In genomic region chr2:525611-526010, GRCh38 we compare ENCODE assay signal across 26 cellular contexts.
"Had no signal": no experiment of that assay in that cellular context is flagged by ENCODE, and none has a peak within 500 bp of the region (broad histone marks: within the 10 kb centered on the region; RNA-seq: fewer than 3 reads in every experiment).

No MANE protein-coding gene starts in this region.

- H3K9me3 Mint-ChIP-seq: effector memory CD8-positive, alpha-beta T cell; endodermal cell had no signal

- H3K27me3 ChIP-seq: colonic mucosa, foreskin keratinocyte, hepatocyte had no signal

- H3K4me3 ChIP-seq: colonic mucosa, gastroesophageal sphincter, heart left ventricle, hepatocyte, lower lobe of right lung, mucosa of descending colon had no signal

- H2AFZ ChIP-seq: hepatocyte had no signal

- H3K4me1 ChIP-seq: colonic mucosa, foreskin keratinocyte, gastroesophageal sphincter, heart left ventricle, lower lobe of right lung had no signal

- DNase-seq: colonic mucosa; cortex of kidney; effector CD8-positive, alpha-beta T cell; effector memory CD8-positive, alpha-beta T cell; endodermal cell; erythroblast; foreskin keratinocyte; heart left ventricle; hypothalamus; immature natural killer cell; islet precursor cell; kidney; kidney glomerular epithelial cell; left colon; left ventricle myocardium superior; lower lobe of right lung; mesenchymal stem cell; mucosa of descending colon; naive B cell had no signal

- H3K4me1 Mint-ChIP-seq: immature natural killer cell had no signal

- H3K9me3 ChIP-seq: colonic mucosa, mucosa of descending colon had no signal

- H3K27me3 Mint-ChIP-seq: dendritic cell treated with granulocyte-macrophage colony-stimulating factor and Interleukin-4, amounts not matched to agents 40 ng/mL and 50 ng/mL, for 4 days had no signal

- H3K36me3 Mint-ChIP-seq: mesothelial cell of epicardium had no signal

- H3K4me2 ChIP-seq: hepatocyte had no signal

- H3K36me3 ChIP-seq: colonic mucosa, gastroesophageal sphincter, heart left ventricle, lower lobe of right lung had no signal

- H3K27ac ChIP-seq: colonic mucosa, epithelial cell of prostate, foreskin keratinocyte, gastroesophageal sphincter, heart left ventricle, hepatocyte, lower lobe of right lung had no signal

- ATAC-seq: effector memory CD8-positive, alpha-beta T cell; esophagus mucosa; foreskin keratinocyte; gastroesophageal sphincter; left colon; left lobe of liver; left ventricle myocardium superior; lower lobe of right lung; mucosa of descending colon had no signal

- H3K4me3 Mint-ChIP-seq: dendritic cell treated with granulocyte-macrophage colony-stimulating factor and Interleukin-4, amounts not matched to agents 40 ng/mL and 50 ng/mL, for 4 days; effector memory CD8-positive, alpha-beta T cell; endodermal cell; immature natural killer cell; mesothelial cell of epicardium had no signal

- H3K27ac Mint-ChIP-seq: dendritic cell treated with granulocyte-macrophage colony-stimulating factor and Interleukin-4, amounts not matched to agents 40 ng/mL and 50 ng/mL, for 4 days; effector memory CD8-positive, alpha-beta T cell; endodermal cell; immature natural killer cell; mesothelial cell of epicardium; naive B cell had no signal
